In the genomic region with DNA sequence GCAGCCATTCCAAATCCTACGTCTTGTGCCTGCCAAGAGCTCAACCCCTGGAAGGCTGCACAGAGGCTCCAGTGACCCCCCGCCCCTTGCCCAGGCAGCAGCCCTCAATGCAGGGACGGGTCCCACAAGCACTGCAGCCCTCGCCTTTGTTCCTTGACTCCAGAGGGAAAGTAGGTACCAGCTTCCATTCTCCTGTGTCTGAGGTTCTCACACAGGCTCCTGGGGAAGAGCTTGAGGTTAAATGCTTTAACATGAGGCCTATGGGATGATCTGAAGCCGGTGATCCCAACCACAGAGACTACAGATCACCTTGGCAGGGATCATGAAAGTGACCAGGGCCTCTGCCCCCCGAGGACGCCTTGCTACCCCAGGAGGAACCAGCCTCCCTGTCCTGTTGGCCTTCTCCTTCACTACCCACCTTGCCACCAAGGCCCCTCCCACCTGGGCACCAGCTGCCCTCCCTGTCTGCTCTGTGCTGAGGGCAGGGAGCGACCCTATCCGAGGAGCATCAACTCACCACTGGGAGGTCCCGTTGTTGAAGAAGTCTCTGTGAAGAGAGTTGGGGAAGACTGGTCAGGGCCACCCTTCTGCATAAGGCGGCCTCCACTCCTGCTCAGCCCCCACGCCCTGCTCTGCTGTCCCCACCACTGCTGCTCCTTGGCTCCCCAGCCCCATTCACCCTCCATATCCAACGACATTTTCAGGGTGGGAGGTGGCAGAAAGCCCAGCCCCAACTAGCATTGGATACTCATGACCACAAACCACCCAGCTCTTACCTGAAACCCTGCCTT, we compare ENCODE assay signal across 14 cellular contexts.
A peak's percentile ranks its signal among the peaks of the same experiment; 100 is the strongest.
DNase-seq lines count a peak whose midpoint lies in the region; ATAC-seq and TF ChIP-seq lines count a peak whose summit lies in the region.
"Had no signal": no experiment of that assay in that cellular context is flagged by ENCODE, and none has a peak within 500 bp of the region (broad histone marks: within the 10 kb centered on the region; RNA-seq: fewer than 3 reads in every experiment).

No MANE protein-coding gene starts in this region.

- DNase-seq in HCT116 (ENCODE audit: low read depth, low spot score) (no peak), caudate nucleus (lab: John Stamatoyannopoulos, UW) (peak in 1 of 61 donors; percentile 60), mesenteric fat pad (ENCODE audit: low spot score) (peak; percentile 79), tibial artery (peak; percentile 12 to 59), T-cell (no peak), C1 segment of cervical spinal cord (lab: John Stamatoyannopoulos, UW) (no peak)
- no peak for DNase-seq in activated CD4-positive, alpha-beta T cell treated with anti-CD3 and anti-CD28 coated beads for 36 hours
- DNase-seq: BE2C, DMS53, GOT3, HFFc6 had no signal

- H3K27me3 ChIP-seq in HCT116 (ENCODE audit: insufficient read depth, low read length), result peaks cover 9% of the 10 kb centered on the region; the same call in 1 of the 2 replicates
- no peaks in the 10 kb centered on the region for H3K27me3 ChIP-seq in tibial artery
- H3K27me3 ChIP-seq: BE2C had no signal

- H3K27ac ChIP-seq in HCT116 (ENCODE audit: low read depth, low read length) (no peak overlapping the region), caudate nucleus (ENCODE audit: low read depth, low read length) (peak overlapping the region; percentile 24), tibial artery (no peak overlapping the region)
- H3K27ac ChIP-seq: HL-60 had no signal

- H3K9ac ChIP-seq in HCT116 (ENCODE audit: low read length), result no peak overlapping the region

- CTCF ChIA-PET in HCT116 (lab: Charles Lee), result no interaction called here
- CTCF ChIA-PET in T-cell (lab: Charles Lee), result no interaction called here
- CTCF ChIA-PET in activated CD4-positive, alpha-beta T cell treated with anti-CD3 and anti-CD28 coated beads for 36 hours (lab: Charles Lee), result interaction anchor here (0.9 kb wide), 1 partner anchor 263 kb away, joined by 4 read pairs; no protein-coding TSS in a partner anchor

- H4K20me1 ChIP-seq in HCT116 (ENCODE audit: insufficient read depth), result no peaks in the 10 kb centered on the region

- no peak for TF ChIP-seq RAD21 in HCT116 (IDR thresholded peaks at IDR 0.05; ENCODE audit: low read depth)

- no peaks in the 10 kb centered on the region for H3K9me3 Mint-ChIP-seq in T-cell
- H3K9me3 Mint-ChIP-seq in activated CD4-positive, alpha-beta T cell treated with anti-CD3 and anti-CD28 coated beads for 36 hours (ENCODE audit: low read depth), result no peaks in the 10 kb centered on the region
- H3K9me3 Mint-ChIP-seq: HFFc6 had no signal

- H3K4me1 ChIP-seq in HCT116 (ENCODE audit: control insufficient read depth in 1 of 2, insufficient read depth in 2 of 2, low read length in 2 of 2) (no peaks in the 10 kb centered on the region), tibial artery (no peaks in the 10 kb centered on the region)
- H3K4me1 ChIP-seq: BE2C, HAP-1 had no signal

- no peak overlapping the region for H2AFZ ChIP-seq in HCT116 (ENCODE audit: low read depth, low read length, poor library complexity, severe bottlenecking)

- peaks cover 8 to 10% of the 10 kb centered on the region in 2 donors for H3K27me3 Mint-ChIP-seq in T-cell
- no peaks in the 10 kb centered on the region for H3K27me3 Mint-ChIP-seq in activated CD4-positive, alpha-beta T cell treated with anti-CD3 and anti-CD28 coated beads for 36 hours

- no peak overlapping the region for H3K4me2 ChIP-seq in HCT116 (ENCODE audit: low read length)
- H3K4me2 ChIP-seq: A549 had no signal

- H3K4me1 Mint-ChIP-seq in T-cell, result no peaks in the 10 kb centered on the region
- H3K4me1 Mint-ChIP-seq in activated CD4-positive, alpha-beta T cell treated with anti-CD3 and anti-CD28 coated beads for 36 hours, result no peaks in the 10 kb centered on the region

- no peaks in the 10 kb centered on the region for H3K36me3 Mint-ChIP-seq in T-cell
- H3K36me3 Mint-ChIP-seq in activated CD4-positive, alpha-beta T cell treated with anti-CD3 and anti-CD28 coated beads for 36 hours (ENCODE audit: low read depth), result no peaks in the 10 kb centered on the region

- H3K36me3 ChIP-seq in HCT116 (ENCODE audit: control insufficient read depth in 1 of 2, insufficient read depth in 2 of 2, low read length in 2 of 2) (no peaks in the 10 kb centered on the region), tibial artery (peaks cover 81 to 90% (median 88%) of the 10 kb centered on the region in 3 donors)
- H3K36me3 ChIP-seq: BE2C, HAP-1 had no signal

- RAD21 ChIA-PET in HCT116 (lab: Charles Lee; ENCODE audit: low non-redundant PET in 1 of 2, low total read pairs in 2 of 2, uncharacterized antibody in 2 of 2, unreplicated experiment in 2 of 2), result no interaction called here

- no peak overlapping the region for H3K4me3 Mint-ChIP-seq in T-cell
- no peak overlapping the region for H3K4me3 Mint-ChIP-seq in activated CD4-positive, alpha-beta T cell treated with anti-CD3 and anti-CD28 coated beads for 36 hours
- H3K4me3 Mint-ChIP-seq: HFFc6 had no signal

- BruUV-seq in HCT116 (replicated peaks; lab: Mats Ljungman, UMichigan), result no TSS peak

- H3K4me3 ChIP-seq in HCT116 (replicated peaks in 1 of 2; ENCODE audit: low read depth in 1 of 2, low read length in 2 of 2) (no peak overlapping the region), tibial artery (no peak overlapping the region)
- H3K4me3 ChIP-seq: A549, HAP-1 had no signal

- ATAC-seq in HCT116 (peak; percentile 13; the same call in 1 of the 2 replicates), T-cell (replicated peaks in 1 of 4) (no peak)
- no peak for ATAC-seq in activated CD4-positive, alpha-beta T cell treated with anti-CD3 and anti-CD28 coated beads for 36 hours
- ATAC-seq: A549 had no signal

- TF ChIP-seq CTCF in HCT116 (IDR thresholded peaks at IDR 0.05 in 2 of 3, conservative IDR thresholded peaks at IDR 0.05 in 1 of 3; ENCODE audit: borderline replicate concordance in 1 of 3, insufficient read depth in 1 of 3, low read depth in 2 of 3, low read length in 2 of 3), result no peak
- no peak for TF ChIP-seq CTCF in tibial artery (IDR thresholded peaks at IDR 0.05)

- no peak for TF ChIP-seq POLR2A in HCT116 (IDR thresholded peaks at IDR 0.05; ENCODE audit: borderline replicate concordance, extremely low read depth, insufficient read depth, insufficient read length)

- intact Hi-C loops in HCT116 (cut with micrococcal nuclease) (no loop called here), tibial artery (cut with DNase I; ENCODE audit: low total_unique reads) (no loop called here)
- intact Hi-C loops in activated CD4-positive, alpha-beta T cell treated with anti-CD3 and anti-CD28 coated beads for 36 hours (cut with DNase I, micrococcal nuclease), result no loop called here

- no peaks in the 10 kb centered on the region for H3K79me2 ChIP-seq in HCT116 (ENCODE audit: insufficient read depth, low read length)

- no peak overlapping the region for H3K27ac Mint-ChIP-seq in T-cell
- H3K27ac Mint-ChIP-seq in activated CD4-positive, alpha-beta T cell treated with anti-CD3 and anti-CD28 coated beads for 36 hours, result no peak overlapping the region
- H3K27ac Mint-ChIP-seq: HFFc6 had no signal

- H3K9me3 ChIP-seq in HCT116 (ENCODE audit: control insufficient read depth in 1 of 2, insufficient read depth in 1 of 2, low read depth in 1 of 2, low read length in 2 of 2) (no peaks in the 10 kb centered on the region), tibial artery (no peaks in the 10 kb centered on the region)
- H3K9me3 ChIP-seq: A549, BE2C, HAP-1 had no signal

- POLR2A ChIA-PET in HCT116 (lab: Charles Lee), result no interaction called here
- POLR2A ChIA-PET in T-cell (lab: Charles Lee), result no interaction called here
- POLR2A ChIA-PET in activated CD4-positive, alpha-beta T cell treated with anti-CD3 and anti-CD28 coated beads for 36 hours (lab: Charles Lee), result no interaction called here

- H3K9me2 ChIP-seq in HCT116 (ENCODE audit: insufficient read depth), result no peaks in the 10 kb centered on the region

TF ChIP-seq in HCT116, 20 proteins besides CTCF, POLR2A, EP300 and RAD21:
- TF ChIP-seq ZNF274 (IDR thresholded peaks at IDR 0.05; ENCODE audit: low read depth, low read length), result no peak

Comparison
In these comparisons a context has a peak if more than half of its experiments do, and no peak if none do; other contexts are left out.
1. DNase-seq: peak in mesenteric fat pad (single experiment) and tibial artery (2 of 2); none in HCT116 (single experiment), T-cell (0 of 34), activated CD4-positive, alpha-beta T cell treated with anti-CD3 and anti-CD28 coated beads for 36 hours (single experiment) and C1 segment of cervical spinal cord (0 of 14).